ENCODE assay signal across 11 cellular contexts in the genomic region with DNA sequence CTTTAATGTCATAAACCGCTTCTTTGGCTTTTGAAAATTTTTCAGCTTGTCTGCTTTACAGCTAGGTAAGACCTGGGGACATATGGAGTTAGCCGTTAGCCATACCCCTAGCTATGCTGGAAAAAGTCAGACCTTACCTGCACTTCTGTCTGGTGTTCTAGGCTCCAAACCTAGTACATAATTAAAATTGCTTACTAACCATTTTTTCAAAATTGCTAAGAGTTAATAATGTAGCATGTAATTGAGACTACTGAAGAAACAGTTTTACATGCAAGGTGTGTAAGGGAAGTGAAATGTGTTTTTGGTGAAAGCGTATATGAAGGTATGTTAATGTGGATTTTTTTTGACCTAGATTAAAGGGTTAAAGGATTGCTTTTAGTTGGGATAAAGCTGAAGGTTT.
"Had no signal": no experiment of that assay in that cellular context is flagged by ENCODE, and none has a peak within 500 bp of the region (broad histone marks: within the 10 kb centered on the region; RNA-seq: fewer than 3 reads in every experiment).

No MANE protein-coding gene starts in this region.

- H3K4me1 ChIP-seq: HAP-1 had no signal

- DNase-seq: GM23248, GOT3, H7, H9, HCEC 1CT, HFFc6 had no signal

- H3K9ac ChIP-seq: GM23248 had no signal

- H3K4me2 ChIP-seq: GM23338 had no signal

- H2AFZ ChIP-seq: GM23248, GM23338 had no signal

- H3K4me3 ChIP-seq: GM23248, GM23338, HAP-1 had no signal

- H3K9me3 ChIP-seq: HAP-1 had no signal

- H3K27ac ChIP-seq: GM23248 had no signal

- ATAC-seq: GM23338, HCT116 had no signal

- FAIRE-seq: H1, H54 had no signal

- H3K36me3 ChIP-seq: HAP-1 had no signal
